In the genomic region with DNA sequence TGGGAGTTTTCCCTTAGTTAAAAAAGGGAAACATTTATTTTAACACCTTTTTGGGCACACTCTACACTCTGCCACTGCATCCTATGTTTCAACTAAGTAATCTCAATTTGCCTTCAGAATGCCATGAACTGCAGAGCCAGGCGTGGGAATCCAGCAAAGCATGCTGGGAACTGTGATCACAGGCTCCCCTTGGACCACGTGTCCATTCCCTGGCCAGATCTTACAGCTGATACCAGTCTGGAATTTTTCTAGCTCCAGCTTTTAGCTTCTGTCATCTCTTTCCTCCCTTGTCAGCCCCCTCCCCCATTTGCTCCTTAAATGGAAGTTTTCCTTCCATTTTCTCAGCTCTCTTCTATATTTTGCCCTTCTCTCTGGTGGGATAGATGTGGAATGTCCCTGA, we compare ENCODE assay signal across 12 cellular contexts. TPM values are rescaled to one million over a fixed set of nuclear protein-coding genes. Genes with fewer than 3 reads are reported as not detected.
DNase-seq lines count a peak whose midpoint lies in the region; TF ChIP-seq lines count a peak whose summit lies in the region.
"Had no signal": no experiment of that assay in that cellular context is flagged by ENCODE, and none has a peak within 500 bp of the region (broad histone marks: within the 10 kb centered on the region; RNA-seq: fewer than 3 reads in every experiment).

No MANE protein-coding gene starts in this region.

- no peak overlapping the region for H3K27ac ChIP-seq in neural progenitor cell
- H3K27ac ChIP-seq in prostate gland, result no peak overlapping the region

- H3K4me3 ChIP-seq in neural progenitor cell, result no peak overlapping the region
- no peak overlapping the region for H3K4me3 ChIP-seq in prostate gland

- H3K36me3 ChIP-seq in neural progenitor cell (no peaks in the 10 kb centered on the region), prostate gland (no peaks in the 10 kb centered on the region)

- no peak overlapping the region for H3K4me2 ChIP-seq in neural progenitor cell

- no peak for DNase-seq in T-helper 1 cell
- no peak for DNase-seq in neural progenitor cell (ENCODE audit: low spot score)
- DNase-seq in COLO668 (lab: John Stamatoyannopoulos, UW; ENCODE audit: unreplicated experiment), result no peak
- no peak for DNase-seq in NCI-H748 treated with DMSO at 0.1 percent for 48 hours (lab: John Stamatoyannopoulos, UW)
- no peak for DNase-seq in prostate gland (ENCODE audit: low spot score)
- DNase-seq: activated CD4-positive, alpha-beta T cell treated with anti-CD3 and anti-CD28 coated beads for 48 hours; activated naive CD4-positive, alpha-beta T cell treated with anti-CD3 and anti-CD28 coated beads, Interleukin-2, amount 10 ng/mL, durations not matched to agents 7 days and 5 days; DMS153; stimulated activated CD4-positive, alpha-beta T cell treated with anti-CD3 and anti-CD28 coated beads, Interleukin-15, amount 100 ng/mL, for 24 hours had no signal

- H3K9me3 ChIP-seq in neural progenitor cell (ENCODE audit: low read depth) (no peaks in the 10 kb centered on the region), prostate gland (no peaks in the 10 kb centered on the region)

- no peak for TF ChIP-seq POLR2A in prostate gland (IDR thresholded peaks at IDR 0.05)

- H3K36me3 Mint-ChIP-seq in T-helper 1 cell treated with Interleukin-12 subunit alpha and Interleukin-12 subunit beta and Interleukin-4 antibody, amounts not matched to agents 30 μg/mL and 1 μg/mL, for 36 hours (ENCODE audit: low read depth), result peaks cover 30% of the 10 kb centered on the region
- H3K36me3 Mint-ChIP-seq in IgD-negative memory B cell, result peaks cover 1% of the 10 kb centered on the region
- peaks cover 51% of the 10 kb centered on the region for H3K36me3 Mint-ChIP-seq in dendritic cell treated with granulocyte-macrophage colony-stimulating factor and Interleukin-4, amounts not matched to agents 40 ng/mL and 50 ng/mL, for 4 days (ENCODE audit: low read depth)
- H3K36me3 Mint-ChIP-seq in neural progenitor cell, result no peaks in the 10 kb centered on the region

- H3K4me1 ChIP-seq in neural progenitor cell (peaks cover 9% of the 10 kb centered on the region), prostate gland (replicated peaks) (peaks cover 3% of the 10 kb centered on the region)

- H3K27me3 ChIP-seq in neural progenitor cell (no peaks in the 10 kb centered on the region), prostate gland (replicated peaks; ENCODE audit: insufficient read depth) (no peaks in the 10 kb centered on the region)

- no peak overlapping the region for H3K9ac ChIP-seq in neural progenitor cell

- no peaks in the 10 kb centered on the region for H3F3A ChIP-seq in neural progenitor cell (ENCODE audit: low read depth)

- peak overlapping the region; percentile 18 for H2AFZ ChIP-seq in neural progenitor cell (replicated peaks)

- peaks cover 44% of the 10 kb centered on the region for H3K4me1 Mint-ChIP-seq in T-helper 1 cell treated with Interleukin-12 subunit alpha and Interleukin-12 subunit beta and Interleukin-4 antibody, amounts not matched to agents 30 μg/mL and 1 μg/mL, for 36 hours (ENCODE audit: low read depth)
- H3K4me1 Mint-ChIP-seq in IgD-negative memory B cell, result peaks cover 60 to 76% (median 74%) of the 10 kb centered on the region in 3 donors
- peaks cover 88% of the 10 kb centered on the region for H3K4me1 Mint-ChIP-seq in dendritic cell treated with granulocyte-macrophage colony-stimulating factor and Interleukin-4, amounts not matched to agents 40 ng/mL and 50 ng/mL, for 4 days (ENCODE audit: low read depth)
- H3K4me1 Mint-ChIP-seq in neural progenitor cell, result peaks cover 30% of the 10 kb centered on the region

- 33% methylated on average over 2 of the region's 2 CpGs for WGBS in prostate gland

- no peaks in the 10 kb centered on the region for H4K20me1 ChIP-seq in neural progenitor cell (ENCODE audit: low read depth)

- no peaks in the 10 kb centered on the region for H3K79me2 ChIP-seq in neural progenitor cell (ENCODE audit: low read depth)

- no peaks in the 10 kb centered on the region for H3K27me3 Mint-ChIP-seq in T-helper 1 cell treated with Interleukin-12 subunit alpha and Interleukin-12 subunit beta and Interleukin-4 antibody, amounts not matched to agents 30 μg/mL and 1 μg/mL, for 36 hours (ENCODE audit: low read depth)
- no peaks in the 10 kb centered on the region for H3K27me3 Mint-ChIP-seq in IgD-negative memory B cell
- H3K27me3 Mint-ChIP-seq in dendritic cell treated with granulocyte-macrophage colony-stimulating factor and Interleukin-4, amounts not matched to agents 40 ng/mL and 50 ng/mL, for 4 days, result no peaks in the 10 kb centered on the region
- peaks cover 4% of the 10 kb centered on the region for H3K27me3 Mint-ChIP-seq in neural progenitor cell (ENCODE audit: insufficient read depth, low read depth)
- H3K27me3 Mint-ChIP-seq: activated naive CD4-positive, alpha-beta T cell treated with anti-CD3 and anti-CD28 coated beads, Interleukin-2, amount 10 ng/mL, durations not matched to agents 7 days and 5 days had no signal

- TF ChIP-seq CTCF in neural progenitor cell (IDR thresholded peaks at IDR 0.05) (no peak), prostate gland (IDR thresholded peaks at IDR 0.05) (no peak)

- peak overlapping the region; percentile 12 for H3K27ac Mint-ChIP-seq in T-helper 1 cell treated with Interleukin-12 subunit alpha and Interleukin-12 subunit beta and Interleukin-4 antibody, amounts not matched to agents 30 μg/mL and 1 μg/mL, for 36 hours
- H3K27ac Mint-ChIP-seq in IgD-negative memory B cell (peak overlapping the region; percentile 57 to 81 (median 78)), neural progenitor cell (no peak overlapping the region)
- peak overlapping the region; percentile 30 for H3K27ac Mint-ChIP-seq in dendritic cell treated with granulocyte-macrophage colony-stimulating factor and Interleukin-4, amounts not matched to agents 40 ng/mL and 50 ng/mL, for 4 days

- H3K4me3 Mint-ChIP-seq in T-helper 1 cell treated with Interleukin-12 subunit alpha and Interleukin-12 subunit beta and Interleukin-4 antibody, amounts not matched to agents 30 μg/mL and 1 μg/mL, for 36 hours, result no peak overlapping the region
- H3K4me3 Mint-ChIP-seq in IgD-negative memory B cell, result no peak overlapping the region
- no peak overlapping the region for H3K4me3 Mint-ChIP-seq in dendritic cell treated with granulocyte-macrophage colony-stimulating factor and Interleukin-4, amounts not matched to agents 40 ng/mL and 50 ng/mL, for 4 days
- no peak overlapping the region for H3K4me3 Mint-ChIP-seq in neural progenitor cell
- H3K4me3 Mint-ChIP-seq: activated naive CD4-positive, alpha-beta T cell treated with anti-CD3 and anti-CD28 coated beads, Interleukin-2, amount 10 ng/mL, durations not matched to agents 7 days and 5 days had no signal

- no peaks in the 10 kb centered on the region for H3K9me3 Mint-ChIP-seq in T-helper 1 cell treated with Interleukin-12 subunit alpha and Interleukin-12 subunit beta and Interleukin-4 antibody, amounts not matched to agents 30 μg/mL and 1 μg/mL, for 36 hours
- H3K9me3 Mint-ChIP-seq in IgD-negative memory B cell (no peaks in the 10 kb centered on the region), neural progenitor cell (no peaks in the 10 kb centered on the region)
- H3K9me3 Mint-ChIP-seq in dendritic cell treated with granulocyte-macrophage colony-stimulating factor and Interleukin-4, amounts not matched to agents 40 ng/mL and 50 ng/mL, for 4 days, result no peaks in the 10 kb centered on the region
- H3K9me3 Mint-ChIP-seq: activated naive CD4-positive, alpha-beta T cell treated with anti-CD3 and anti-CD28 coated beads, Interleukin-2, amount 10 ng/mL, durations not matched to agents 7 days and 5 days had no signal

- intact Hi-C loops in dendritic cell treated with granulocyte-macrophage colony-stimulating factor and Interleukin-4, amounts not matched to agents 40 ng/mL and 50 ng/mL, for 4 days (cut with micrococcal nuclease), result no loop called here
- intact Hi-C loops in prostate gland (cut with DNase I), result no loop called here

RNA-seq across cellular contexts. Expression of gene RCSD1, which starts 29.4 kb away (rescaled TPM):
- 249 TPM for polyA plus RNA-seq in IgD-negative memory B cell
- total RNA-seq in neural progenitor cell (ENCODE audit: low replicate concordance) (0.06 TPM in 2 replicates), prostate gland (10 to 100 TPM in 1 of 2 donors, 1 to 10 TPM in 1; 2.8 to 13.8 TPM)
